1 cellular context compared by ENCODE assay signal in the genomic region with DNA sequence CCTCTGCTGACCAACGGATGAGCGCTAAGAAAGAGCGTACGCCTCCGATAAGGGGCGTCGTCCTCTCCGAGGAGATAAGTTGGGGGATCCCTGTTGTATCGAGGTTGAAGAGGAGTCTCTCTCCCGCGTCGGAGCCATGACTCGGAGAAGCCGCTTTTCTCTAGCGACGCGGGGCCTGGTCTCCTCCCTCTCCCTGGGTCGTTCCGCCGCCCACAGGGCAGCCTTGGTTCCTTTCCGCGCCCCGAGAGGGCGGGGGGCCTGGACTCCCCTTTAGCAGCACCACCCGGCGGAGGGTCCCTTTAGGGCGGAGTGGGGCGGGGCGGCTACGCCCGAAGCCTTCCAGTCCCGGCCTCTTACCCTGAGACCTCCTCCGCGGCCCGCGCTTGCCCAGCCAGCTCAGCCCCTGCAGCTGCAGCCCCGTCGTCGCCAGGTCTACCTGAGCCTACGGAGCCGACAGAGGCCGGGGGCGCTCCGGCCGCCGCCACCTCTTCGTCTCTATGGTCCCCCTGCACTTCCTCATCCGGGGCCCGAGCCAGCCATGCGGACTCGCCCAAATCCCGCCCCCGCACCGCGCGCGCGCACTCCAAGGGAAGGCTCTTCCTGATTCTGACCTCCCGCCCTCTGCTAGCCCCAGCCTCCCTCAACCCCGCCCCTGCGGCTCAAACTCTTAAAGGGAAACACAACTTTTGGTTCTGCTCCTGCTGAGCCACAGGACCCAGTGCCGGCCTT.
A peak's percentile ranks its signal among the peaks of the same experiment; 100 is the strongest.
TF ChIP-seq lines count a peak whose summit lies in the region.

A gene (minus strand): TSS at position 497 of the 729 bp plus-strand sequence. CDS start 11,272 bp downstream, outside the sequence.

TF ChIP-seq in HEK293, 187 proteins besides CTCF, POLR2A, EP300 and RAD21 (continued from another document and continues in another):
- TF ChIP-seq, protein P1, sequence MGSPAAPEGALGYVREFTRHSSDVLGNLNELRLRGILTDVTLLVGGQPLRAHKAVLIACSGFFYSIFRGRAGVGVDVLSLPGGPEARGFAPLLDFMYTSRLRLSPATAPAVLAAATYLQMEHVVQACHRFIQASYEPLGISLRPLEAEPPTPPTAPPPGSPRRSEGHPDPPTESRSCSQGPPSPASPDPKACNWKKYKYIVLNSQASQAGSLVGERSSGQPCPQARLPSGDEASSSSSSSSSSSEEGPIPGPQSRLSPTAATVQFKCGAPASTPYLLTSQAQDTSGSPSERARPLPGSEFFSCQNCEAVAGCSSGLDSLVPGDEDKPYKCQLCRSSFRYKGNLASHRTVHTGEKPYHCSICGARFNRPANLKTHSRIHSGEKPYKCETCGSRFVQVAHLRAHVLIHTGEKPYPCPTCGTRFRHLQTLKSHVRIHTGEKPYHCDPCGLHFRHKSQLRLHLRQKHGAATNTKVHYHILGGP (tag by site-specific recombination; IDR thresholded peaks at IDR 0.05): no peak
- TF ChIP-seq, protein P2, sequence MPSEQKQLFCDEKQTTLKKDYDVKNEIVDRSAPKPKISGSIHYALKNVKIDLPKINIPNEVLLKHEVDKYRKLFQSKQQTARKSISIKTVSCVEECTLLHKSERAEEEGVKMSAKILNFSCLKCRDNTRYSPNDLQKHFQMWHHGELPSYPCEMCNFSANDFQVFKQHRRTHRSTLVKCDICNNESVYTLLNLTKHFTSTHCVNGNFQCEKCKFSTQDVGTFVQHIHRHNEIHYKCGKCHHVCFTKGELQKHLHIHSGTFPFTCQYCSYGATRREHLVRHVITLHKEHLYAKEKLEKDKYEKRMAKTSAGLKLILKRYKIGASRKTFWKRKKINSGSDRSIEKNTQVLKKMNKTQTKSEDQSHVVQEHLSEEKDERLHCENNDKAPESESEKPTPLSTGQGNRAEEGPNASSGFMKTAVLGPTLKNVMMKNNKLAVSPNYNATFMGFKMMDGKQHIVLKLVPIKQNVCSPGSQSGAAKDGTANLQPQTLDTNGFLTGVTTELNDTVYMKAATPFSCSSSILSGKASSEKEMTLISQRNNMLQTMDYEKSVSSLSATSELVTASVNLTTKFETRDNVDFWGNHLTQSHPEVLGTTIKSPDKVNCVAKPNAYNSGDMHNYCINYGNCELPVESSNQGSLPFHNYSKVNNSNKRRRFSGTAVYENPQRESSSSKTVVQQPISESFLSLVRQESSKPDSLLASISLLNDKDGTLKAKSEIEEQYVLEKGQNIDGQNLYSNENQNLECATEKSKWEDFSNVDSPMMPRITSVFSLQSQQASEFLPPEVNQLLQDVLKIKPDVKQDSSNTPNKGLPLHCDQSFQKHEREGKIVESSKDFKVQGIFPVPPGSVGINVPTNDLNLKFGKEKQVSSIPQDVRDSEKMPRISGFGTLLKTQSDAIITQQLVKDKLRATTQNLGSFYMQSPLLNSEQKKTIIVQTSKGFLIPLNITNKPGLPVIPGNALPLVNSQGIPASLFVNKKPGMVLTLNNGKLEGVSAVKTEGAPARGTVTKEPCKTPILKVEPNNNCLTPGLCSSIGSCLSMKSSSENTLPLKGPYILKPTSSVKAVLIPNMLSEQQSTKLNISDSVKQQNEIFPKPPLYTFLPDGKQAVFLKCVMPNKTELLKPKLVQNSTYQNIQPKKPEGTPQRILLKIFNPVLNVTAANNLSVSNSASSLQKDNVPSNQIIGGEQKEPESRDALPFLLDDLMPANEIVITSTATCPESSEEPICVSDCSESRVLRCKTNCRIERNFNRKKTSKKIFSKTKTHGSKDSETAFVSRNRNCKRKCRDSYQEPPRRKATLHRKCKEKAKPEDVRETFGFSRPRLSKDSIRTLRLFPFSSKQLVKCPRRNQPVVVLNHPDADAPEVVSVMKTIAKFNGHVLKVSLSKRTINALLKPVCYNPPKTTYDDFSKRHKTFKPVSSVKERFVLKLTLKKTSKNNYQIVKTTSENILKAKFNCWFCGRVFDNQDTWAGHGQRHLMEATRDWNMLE (tag by site-specific recombination; conservative IDR thresholded peaks at IDR 0.05; ENCODE audit: low read depth): peak; percentile 82
- TF ChIP-seq ZNF571 (tag by site-specific recombination; IDR thresholded peaks at IDR 0.05) (no peak), ZNF768 (tag by site-specific recombination; IDR thresholded peaks at IDR 0.05) (no peak), ZNF610 (tag by site-specific recombination; IDR thresholded peaks at IDR 0.05; ENCODE audit: borderline replicate concordance) (0 out of 2 replicates have a peak, but pooled peaks have one; percentile 65), ZNF10 (tag by site-specific recombination; IDR thresholded peaks at IDR 0.05) (no peak), ZNF23 (tag by site-specific recombination; IDR thresholded peaks at IDR 0.05; ENCODE audit: borderline replicate concordance) (no peak), ZNF600 (tag by site-specific recombination; IDR thresholded peaks at IDR 0.05) (no peak), KLF7 (tag by site-specific recombination; IDR thresholded peaks at IDR 0.05; ENCODE audit: borderline replicate concordance) (peak; percentile 70), MZF1 (tag by site-specific recombination; IDR thresholded peaks at IDR 0.05; ENCODE audit: borderline replicate concordance) (no peak), ZNF776 (tag by site-specific recombination; IDR thresholded peaks at IDR 0.05; ENCODE audit: borderline replicate concordance) (no peak), ZNF423 (tag by site-specific recombination; IDR thresholded peaks at IDR 0.05) (no peak), ZBTB21 (tag by site-specific recombination; IDR thresholded peaks at IDR 0.05) (no peak), KLF1 (tag by site-specific recombination; IDR thresholded peaks at IDR 0.05) (peak; percentile 97), ZFP3 (tag by site-specific recombination; IDR thresholded peaks at IDR 0.05; ENCODE audit: low read depth) (no peak), ZSCAN23 (tag by site-specific recombination; IDR thresholded peaks at IDR 0.05) (no peak), ZNF677 (tag by site-specific recombination; IDR thresholded peaks at IDR 0.05) (no peak), ZNF366 (tag by site-specific recombination; conservative IDR thresholded peaks at IDR 0.05) (no peak), IKZF3 (tag by site-specific recombination; IDR thresholded peaks at IDR 0.05) (no peak), ZNF701 (tag by site-specific recombination; IDR thresholded peaks at IDR 0.05) (no peak), ZNF558 (tag by site-specific recombination; IDR thresholded peaks at IDR 0.05) (no peak), ZNF777 (tag by site-specific recombination; IDR thresholded peaks at IDR 0.05; ENCODE audit: borderline replicate concordance) (0 out of 2 replicates have a peak, but pooled peaks have one; percentile 19), ZNF530 (tag by site-specific recombination; IDR thresholded peaks at IDR 0.05; ENCODE audit: low read depth) (no peak), SCRT2 (tag by site-specific recombination; IDR thresholded peaks at IDR 0.05) (no peak), ZFP69B (tag by site-specific recombination; IDR thresholded peaks at IDR 0.05) (no peak), ZNF785 (tag by site-specific recombination; IDR thresholded peaks at IDR 0.05) (no peak), ZNF114 (tag by site-specific recombination; IDR thresholded peaks at IDR 0.05) (no peak), ZNF660 (tag by site-specific recombination; IDR thresholded peaks at IDR 0.05) (peak; percentile 77; the same call in 1 of the 2 replicates), ZNF830 (tag by site-specific recombination; IDR thresholded peaks at IDR 0.05; ENCODE audit: low read depth) (no peak), GLI4 (tag by site-specific recombination; IDR thresholded peaks at IDR 0.05) (no peak), ZNF157 (tag by site-specific recombination; IDR thresholded peaks at IDR 0.05) (no peak), ZNF426 (tag by site-specific recombination; IDR thresholded peaks at IDR 0.05) (no peak), ZNF112 (tag by site-specific recombination; IDR thresholded peaks at IDR 0.05) (no peak), ZBTB7A (tag by site-specific recombination; IDR thresholded peaks at IDR 0.05; ENCODE audit: low read depth) (0 out of 2 replicates have a peak, but pooled peaks have one; percentile 41)
- TF ChIP-seq, protein P3, sequence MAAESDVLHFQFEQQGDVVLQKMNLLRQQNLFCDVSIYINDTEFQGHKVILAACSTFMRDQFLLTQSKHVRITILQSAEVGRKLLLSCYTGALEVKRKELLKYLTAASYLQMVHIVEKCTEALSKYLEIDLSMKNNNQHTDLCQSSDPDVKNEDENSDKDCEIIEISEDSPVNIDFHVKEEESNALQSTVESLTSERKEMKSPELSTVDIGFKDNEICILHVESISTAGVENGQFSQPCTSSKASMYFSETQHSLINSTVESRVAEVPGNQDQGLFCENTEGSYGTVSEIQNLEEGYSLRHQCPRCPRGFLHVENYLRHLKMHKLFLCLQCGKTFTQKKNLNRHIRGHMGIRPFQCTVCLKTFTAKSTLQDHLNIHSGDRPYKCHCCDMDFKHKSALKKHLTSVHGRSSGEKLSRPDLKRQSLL (tag by site-specific recombination; IDR thresholded peaks at IDR 0.05): peak; percentile 32; the same call in 1 of the 2 replicates
- TF ChIP-seq, protein P4, sequence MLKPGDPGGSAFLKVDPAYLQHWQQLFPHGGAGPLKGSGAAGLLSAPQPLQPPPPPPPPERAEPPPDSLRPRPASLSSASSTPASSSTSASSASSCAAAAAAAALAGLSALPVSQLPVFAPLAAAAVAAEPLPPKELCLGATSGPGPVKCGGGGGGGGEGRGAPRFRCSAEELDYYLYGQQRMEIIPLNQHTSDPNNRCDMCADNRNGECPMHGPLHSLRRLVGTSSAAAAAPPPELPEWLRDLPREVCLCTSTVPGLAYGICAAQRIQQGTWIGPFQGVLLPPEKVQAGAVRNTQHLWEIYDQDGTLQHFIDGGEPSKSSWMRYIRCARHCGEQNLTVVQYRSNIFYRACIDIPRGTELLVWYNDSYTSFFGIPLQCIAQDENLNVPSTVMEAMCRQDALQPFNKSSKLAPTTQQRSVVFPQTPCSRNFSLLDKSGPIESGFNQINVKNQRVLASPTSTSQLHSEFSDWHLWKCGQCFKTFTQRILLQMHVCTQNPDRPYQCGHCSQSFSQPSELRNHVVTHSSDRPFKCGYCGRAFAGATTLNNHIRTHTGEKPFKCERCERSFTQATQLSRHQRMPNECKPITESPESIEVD (tag by site-specific recombination; IDR thresholded peaks at IDR 0.05): no peak
- TF ChIP-seq, protein P5, sequence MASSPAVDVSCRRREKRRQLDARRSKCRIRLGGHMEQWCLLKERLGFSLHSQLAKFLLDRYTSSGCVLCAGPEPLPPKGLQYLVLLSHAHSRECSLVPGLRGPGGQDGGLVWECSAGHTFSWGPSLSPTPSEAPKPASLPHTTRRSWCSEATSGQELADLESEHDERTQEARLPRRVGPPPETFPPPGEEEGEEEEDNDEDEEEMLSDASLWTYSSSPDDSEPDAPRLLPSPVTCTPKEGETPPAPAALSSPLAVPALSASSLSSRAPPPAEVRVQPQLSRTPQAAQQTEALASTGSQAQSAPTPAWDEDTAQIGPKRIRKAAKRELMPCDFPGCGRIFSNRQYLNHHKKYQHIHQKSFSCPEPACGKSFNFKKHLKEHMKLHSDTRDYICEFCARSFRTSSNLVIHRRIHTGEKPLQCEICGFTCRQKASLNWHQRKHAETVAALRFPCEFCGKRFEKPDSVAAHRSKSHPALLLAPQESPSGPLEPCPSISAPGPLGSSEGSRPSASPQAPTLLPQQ (tag by site-specific recombination; IDR thresholded peaks at IDR 0.05): no peak; the same call in 1 of the 2 replicates
- TF ChIP-seq, protein P6, sequence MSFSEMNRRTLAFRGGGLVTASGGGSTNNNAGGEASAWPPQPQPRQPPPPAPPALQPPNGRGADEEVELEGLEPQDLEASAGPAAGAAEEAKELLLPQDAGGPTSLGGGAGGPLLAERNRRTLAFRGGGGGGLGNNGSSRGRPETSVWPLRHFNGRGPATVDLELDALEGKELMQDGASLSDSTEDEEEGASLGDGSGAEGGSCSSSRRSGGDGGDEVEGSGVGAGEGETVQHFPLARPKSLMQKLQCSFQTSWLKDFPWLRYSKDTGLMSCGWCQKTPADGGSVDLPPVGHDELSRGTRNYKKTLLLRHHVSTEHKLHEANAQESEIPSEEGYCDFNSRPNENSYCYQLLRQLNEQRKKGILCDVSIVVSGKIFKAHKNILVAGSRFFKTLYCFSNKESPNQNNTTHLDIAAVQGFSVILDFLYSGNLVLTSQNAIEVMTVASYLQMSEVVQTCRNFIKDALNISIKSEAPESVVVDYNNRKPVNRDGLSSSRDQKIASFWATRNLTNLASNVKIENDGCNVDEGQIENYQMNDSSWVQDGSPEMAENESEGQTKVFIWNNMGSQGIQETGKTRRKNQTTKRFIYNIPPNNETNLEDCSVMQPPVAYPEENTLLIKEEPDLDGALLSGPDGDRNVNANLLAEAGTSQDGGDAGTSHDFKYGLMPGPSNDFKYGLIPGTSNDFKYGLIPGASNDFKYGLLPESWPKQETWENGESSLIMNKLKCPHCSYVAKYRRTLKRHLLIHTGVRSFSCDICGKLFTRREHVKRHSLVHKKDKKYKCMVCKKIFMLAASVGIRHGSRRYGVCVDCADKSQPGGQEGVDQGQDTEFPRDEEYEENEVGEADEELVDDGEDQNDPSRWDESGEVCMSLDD (tag by site-specific recombination; IDR thresholded peaks at IDR 0.05): peak; percentile 87; the same call in 1 of the 2 replicates
- TF ChIP-seq, protein P7, sequence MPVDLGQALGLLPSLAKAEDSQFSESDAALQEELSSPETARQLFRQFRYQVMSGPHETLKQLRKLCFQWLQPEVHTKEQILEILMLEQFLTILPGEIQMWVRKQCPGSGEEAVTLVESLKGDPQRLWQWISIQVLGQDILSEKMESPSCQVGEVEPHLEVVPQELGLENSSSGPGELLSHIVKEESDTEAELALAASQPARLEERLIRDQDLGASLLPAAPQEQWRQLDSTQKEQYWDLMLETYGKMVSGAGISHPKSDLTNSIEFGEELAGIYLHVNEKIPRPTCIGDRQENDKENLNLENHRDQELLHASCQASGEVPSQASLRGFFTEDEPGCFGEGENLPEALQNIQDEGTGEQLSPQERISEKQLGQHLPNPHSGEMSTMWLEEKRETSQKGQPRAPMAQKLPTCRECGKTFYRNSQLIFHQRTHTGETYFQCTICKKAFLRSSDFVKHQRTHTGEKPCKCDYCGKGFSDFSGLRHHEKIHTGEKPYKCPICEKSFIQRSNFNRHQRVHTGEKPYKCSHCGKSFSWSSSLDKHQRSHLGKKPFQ (tag by site-specific recombination; IDR thresholded peaks at IDR 0.05): no peak
- TF ChIP-seq, protein P8, sequence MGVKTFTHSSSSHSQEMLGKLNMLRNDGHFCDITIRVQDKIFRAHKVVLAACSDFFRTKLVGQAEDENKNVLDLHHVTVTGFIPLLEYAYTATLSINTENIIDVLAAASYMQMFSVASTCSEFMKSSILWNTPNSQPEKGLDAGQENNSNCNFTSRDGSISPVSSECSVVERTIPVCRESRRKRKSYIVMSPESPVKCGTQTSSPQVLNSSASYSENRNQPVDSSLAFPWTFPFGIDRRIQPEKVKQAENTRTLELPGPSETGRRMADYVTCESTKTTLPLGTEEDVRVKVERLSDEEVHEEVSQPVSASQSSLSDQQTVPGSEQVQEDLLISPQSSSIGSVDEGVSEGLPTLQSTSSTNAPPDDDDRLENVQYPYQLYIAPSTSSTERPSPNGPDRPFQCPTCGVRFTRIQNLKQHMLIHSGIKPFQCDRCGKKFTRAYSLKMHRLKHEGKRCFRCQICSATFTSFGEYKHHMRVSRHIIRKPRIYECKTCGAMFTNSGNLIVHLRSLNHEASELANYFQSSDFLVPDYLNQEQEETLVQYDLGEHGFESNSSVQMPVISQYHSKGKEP (tag by site-specific recombination; IDR thresholded peaks at IDR 0.05): peak; percentile 98
